9 cellular contexts compared by ENCODE assay signal in genomic region chr3:169940486-169941181, GRCh38. TPM values are rescaled to one million over a fixed set of nuclear protein-coding genes. Genes with fewer than 3 reads are reported as not detected.
DNase-seq lines count a peak whose midpoint lies in the region; ATAC-seq and TF ChIP-seq lines count a peak whose summit lies in the region.
"Had no signal": no experiment of that assay in that cellular context is flagged by ENCODE, and none has a peak within 500 bp of the region (broad histone marks: within the 10 kb centered on the region; RNA-seq: fewer than 3 reads in every experiment).

No MANE protein-coding gene starts in this region.

- H3K27me3 ChIP-seq in uterus, result no peaks in the 10 kb centered on the region
- H3K27me3 ChIP-seq in right atrium auricular region, result no peaks in the 10 kb centered on the region
- peaks cover 12% of the 10 kb centered on the region for H3K27me3 ChIP-seq in PC-3 (ENCODE audit: low read length)

- intact Hi-C loops in uterus (cut with DNase I; ENCODE audit: low total_unique reads) (no loop called here), PC-3 (cut with micrococcal nuclease) (no loop called here)

- no peaks in the 10 kb centered on the region for H3K36me3 ChIP-seq in uterus
- no peaks in the 10 kb centered on the region for H3K36me3 ChIP-seq in right atrium auricular region
- no peaks in the 10 kb centered on the region for H3K36me3 ChIP-seq in PC-3 (ENCODE audit: low read depth, low read length)

- no peak overlapping the region for H3K9ac ChIP-seq in PC-3 (ENCODE audit: low read length)

- TF ChIP-seq CTCF in GM12864 (IDR thresholded peaks at IDR 0.05; ENCODE audit: low read depth, low read length, missing control alignments) (no peak), uterus (IDR thresholded peaks at IDR 0.05) (no peak), right atrium auricular region (IDR thresholded peaks at IDR 0.05) (no peak), PC-3 (conservative IDR thresholded peaks at IDR 0.05; ENCODE audit: low read depth, low read length) (no peak)

- H3K27ac ChIP-seq in uterus (no peak overlapping the region), right atrium auricular region (no peak overlapping the region), PC-3 (ENCODE audit: low read length) (no peak overlapping the region)

- H3K4me1 ChIP-seq in uterus, result no peaks in the 10 kb centered on the region
- no peaks in the 10 kb centered on the region for H3K4me1 ChIP-seq in right atrium auricular region
- H3K4me1 ChIP-seq in PC-3 (ENCODE audit: insufficient read depth, low read length), result no peaks in the 10 kb centered on the region

- no peaks in the 10 kb centered on the region for H3K9me3 ChIP-seq in uterus
- H3K9me3 ChIP-seq in right atrium auricular region, result no peaks in the 10 kb centered on the region
- H3K9me3 ChIP-seq in PC-3 (ENCODE audit: low read length), result no peaks in the 10 kb centered on the region

- no peak for TF ChIP-seq POLR2A in uterus (IDR thresholded peaks at IDR 0.05)

- no peaks in the 10 kb centered on the region for H3F3A ChIP-seq in PC-3 (ENCODE audit: low read length, unreplicated experiment)

- CTCF ChIA-PET in PC-3 (lab: Charles Lee), result no interaction called here

- BruUV-seq in PC-3 (replicated peaks; lab: Mats Ljungman, UMichigan), result no TSS peak

- H3K4me2 ChIP-seq in PC-3 (ENCODE audit: low read length), result no peak overlapping the region

- no peaks in the 10 kb centered on the region for H4K20me1 ChIP-seq in PC-3 (ENCODE audit: low read length)

- H3K79me2 ChIP-seq in PC-3 (ENCODE audit: low read length), result no peaks in the 10 kb centered on the region

- POLR2A ChIA-PET in PC-3 (lab: Charles Lee; ENCODE audit: unreplicated experiment), result no interaction called here

- H3K9me2 ChIP-seq in PC-3 (replicated peaks; ENCODE audit: low read length), result no peaks in the 10 kb centered on the region

- peak; percentile 95 for DNase-seq in GM12864 (ENCODE audit: low read depth)
- peak; percentile 19 for DNase-seq in OCI-M1 (lab: John Stamatoyannopoulos, UW)
- DNase-seq in uterus, result no peak
- DNase-seq in cerebellar nuclear complex (lab: John Stamatoyannopoulos, UW), result no peak
- DNase-seq in right atrium auricular region (ENCODE audit: low spot score), result no peak
- no peak for DNase-seq in PC-3

- ATAC-seq in GM19463 (IDR thresholded peaks at IDR 0.05; ENCODE audit: unreplicated experiment), result peak; percentile 71
- ATAC-seq in HG03103 (IDR thresholded peaks at IDR 0.05; ENCODE audit: low read depth, unreplicated experiment), result peak; percentile 62
- no peak for ATAC-seq in PC-3

- H3K4me3 ChIP-seq in GM12864 (ENCODE audit: low read depth, low read length), result peak overlapping the region; percentile 35; the same call in 1 of the 2 replicates
- no peak overlapping the region for H3K4me3 ChIP-seq in uterus
- H3K4me3 ChIP-seq in right atrium auricular region, result no peak overlapping the region
- no peak overlapping the region for H3K4me3 ChIP-seq in PC-3 (ENCODE audit: low read length)

- H2AFZ ChIP-seq in PC-3 (ENCODE audit: low read length), result no peak overlapping the region

RNA-seq across cellular contexts. Expression of gene SEC62, which starts 26.0 kb away (rescaled TPM):
- total RNA-seq in uterus (100 to 1,000 TPM in 1 of 4 donors, 10 to 100 TPM in 3; 20.0 to 195 (median 65.2) TPM), right atrium auricular region (10 to 100 TPM; 29.5 to 31.2 TPM), PC-3 (2014; rRNA removed) (29.0 and 31.8 TPM in 2 replicates)

RNA-seq across cellular contexts. Expression of gene SAMD7, which starts 29.3 kb away (rescaled TPM):
- total RNA-seq in uterus (not detected), right atrium auricular region (not detected), PC-3 (2014; rRNA removed) (not detected in 2 replicates)
- total RNA-seq: Daoy had no signal

Comparison
In these comparisons a context has a peak if more than half of its experiments do, and no peak if none do; other contexts are left out.
1. DNase-seq: peak in GM12864 (single experiment) and OCI-M1 (single experiment); none in uterus (0 of 2), cerebellar nuclear complex (0 of 2), right atrium auricular region (single experiment) and PC-3 (single experiment).